ENCODE assay signal across 27 cellular contexts in genomic region chr6:122736606-122737005, GRCh38. TPM values are rescaled to one million over a fixed set of nuclear protein-coding genes. Genes with fewer than 3 reads are reported as not detected.
DNase-seq lines count a peak whose midpoint lies in the region; ATAC-seq, FAIRE-seq and TF ChIP-seq lines count a peak whose summit lies in the region.
"Had no signal": no experiment of that assay in that cellular context is flagged by ENCODE, and none has a peak within 500 bp of the region (broad histone marks: within the 10 kb centered on the region; RNA-seq: fewer than 3 reads in every experiment).

No MANE protein-coding gene starts in this region.

- H3K9ac ChIP-seq in keratinocyte (ENCODE audit: control insufficient read depth, extremely low read depth, insufficient read depth, low read length), result peak overlapping the region; percentile 31
- H3K9ac ChIP-seq: KMS-11 had no signal

- peak overlapping the region; percentile 53 for H3K4me2 ChIP-seq in keratinocyte (ENCODE audit: control insufficient read depth, extremely low read depth, insufficient read depth, low read depth, low read length)
- H3K4me2 ChIP-seq: A549, KMS-11 had no signal

- TF ChIP-seq CTCF in LNCaP clone FGC (IDR thresholded peaks at IDR 0.05; ENCODE audit: control insufficient read depth, extremely low read depth, insufficient read depth), result no peak
- no peak for TF ChIP-seq CTCF in keratinocyte (optimal IDR thresholded peaks at IDR 0.05 in 1 of 3, IDR thresholded peaks at IDR 0.05 in 1 of 3, conservative IDR thresholded peaks at IDR 0.05 in 1 of 3; ENCODE audit: extremely low read depth in 1 of 3, insufficient read depth in 2 of 3, low read length in 3 of 3)

- H4K20me1 ChIP-seq in keratinocyte (ENCODE audit: control insufficient read depth, extremely low read depth, insufficient read depth, low read length), result no peaks in the 10 kb centered on the region

- H3K9me3 ChIP-seq in keratinocyte (ENCODE audit: control insufficient read depth, low read depth, low read length), result no peaks in the 10 kb centered on the region
- H3K9me3 ChIP-seq: A549, colonic mucosa, gastrocnemius medialis, SJSA1 had no signal

- H3K36me3 ChIP-seq in keratinocyte (ENCODE audit: control insufficient read depth in 2 of 2, extremely low read depth in 1 of 2, insufficient read depth in 2 of 2, low read length in 2 of 2), result no peaks in the 10 kb centered on the region
- H3K36me3 ChIP-seq: brain microvascular endothelial cell, colonic mucosa, gastrocnemius medialis, SJSA1 had no signal

- H2AFZ ChIP-seq in keratinocyte (ENCODE audit: control insufficient read depth, low read length), result peak overlapping the region; percentile 27

- H3K4me3 ChIP-seq in LNCaP clone FGC (ENCODE audit: low read depth, low read length), result no peak overlapping the region
- no peak overlapping the region for H3K4me3 ChIP-seq in keratinocyte (ENCODE audit: control insufficient read depth in 2 of 3, extremely low read depth in 1 of 3, insufficient read depth in 2 of 3, low read depth in 1 of 3, low read length in 3 of 3)
- H3K4me3 ChIP-seq: A549, colonic mucosa, SJSA1 had no signal

- H3K9me1 ChIP-seq in keratinocyte (ENCODE audit: control insufficient read depth, extremely low read depth, insufficient read depth, low read length), result no peaks in the 10 kb centered on the region

- ATAC-seq in GM19328 (IDR thresholded peaks at IDR 0.05; ENCODE audit: unreplicated experiment), result no peak
- ATAC-seq in GM18505 (IDR thresholded peaks at IDR 0.05; ENCODE audit: unreplicated experiment), result no peak
- ATAC-seq: A549; left ventricle myocardium superior; natural killer cell; Panc1; stimulated activated memory B cell treated with anti-CD40 and anti-IgM and Interleukin-4, amounts not matched to agents 10 μg/mL and 1 μg/mL and 100 μg/mL, for 72 hours had no signal

- no peak for TF ChIP-seq POLR2A in GM18505 (IDR thresholded peaks at IDR 0.05; ENCODE audit: borderline replicate concordance, extremely low read depth, insufficient read depth, insufficient read length)

- H3K4me1 ChIP-seq in keratinocyte (ENCODE audit: control insufficient read depth, extremely low read depth, insufficient read depth, low read length), result peaks cover 20% of the 10 kb centered on the region
- H3K4me1 ChIP-seq: A549, colonic mucosa, SJSA1 had no signal

- no peaks in the 10 kb centered on the region for H3K79me2 ChIP-seq in keratinocyte (ENCODE audit: control insufficient read depth, insufficient read depth, low read length)

- peak; percentile 43 for DNase-seq in NCI-H1694 treated with DMSO at 0.1 percent for 48 hours (lab: John Stamatoyannopoulos, UW)
- no peak for DNase-seq in NCI-H1694 (lab: John Stamatoyannopoulos, UW)
- peak; percentile 74 for DNase-seq in LNCaP clone FGC (ENCODE audit: low read depth)
- peak; percentile 22 for DNase-seq in NCI-H774 (lab: John Stamatoyannopoulos, UW)
- DNase-seq in keratinocyte (ENCODE audit: low read depth, low spot score), result no peak
- DNase-seq in AML-193 (lab: John Stamatoyannopoulos, UW), result no peak
- DNase-seq: activated T-cell treated with anti-CD3 and anti-CD28 coated beads, Interleukin-2, amount 50 U/mL, for 1 hour; brain microvascular endothelial cell; colonic mucosa; effector memory CD4-positive, alpha-beta T cell; gastrocnemius medialis; H9; hypothalamus; left ventricle myocardium superior; midbrain; natural killer cell; NCI-H2081 treated with DMSO at 0.1 percent for 48 hours; NK-92 treated with Interleukin-12 subunit alpha and Interleukin-12 subunit beta, amount 100 ng/mL, for 24 hours had no signal

- dilution Hi-C loops in keratinocyte (cut with MboI; ENCODE audit: extremely low pct_ligation_motif_present, low sequenced_read_pairs), result no loop called here

- no peak for FAIRE-seq in keratinocyte (lab: Jason Lieb, UNC)
- FAIRE-seq: A549, GM12891 had no signal

- H3K27ac ChIP-seq in keratinocyte (ENCODE audit: control insufficient read depth, insufficient read depth, low read length), result peak overlapping the region; percentile 94
- H3K27ac ChIP-seq: A549, brain microvascular endothelial cell, colonic mucosa, KMS-11, SJSA1 had no signal

- no peaks in the 10 kb centered on the region for H3K27me3 ChIP-seq in keratinocyte (ENCODE audit: control insufficient read depth, extremely low read depth, insufficient read depth, low read length)
- H3K27me3 ChIP-seq: brain microvascular endothelial cell, colonic mucosa, gastrocnemius medialis, SJSA1 had no signal

RNA-seq across cellular contexts. Expression of gene FABP7, which starts 42.9 kb away (rescaled TPM):
- polyA plus RNA-seq in keratinocyte, result not detected in 3 replicates
- polyA plus RNA-seq in keratinocyte (2011; ENCODE audit: low read depth), result not detected
- polyA plus RNA-seq in keratinocyte (2011; cell fraction: cytosol; rRNA removed), result not detected in 2 replicates
- not detected in 2 replicates for polyA plus RNA-seq in keratinocyte (2011; cell fraction: nucleus; rRNA removed)
- polyA plus RNA-seq in keratinocyte (2012; ENCODE audit: low replicate concordance), result not detected in 2 replicates
- not detected in 3 replicates for polyA minus RNA-seq in keratinocyte
- not detected for polyA minus RNA-seq in keratinocyte (2011; cell fraction: cytosol; rRNA and poly(A)+ RNA removed)
- not detected in 2 replicates for polyA minus RNA-seq in keratinocyte (2011; cell fraction: nucleus; rRNA and poly(A)+ RNA removed)
- polyA plus RNA-seq: A549, BJ had no signal

RNA-seq across cellular contexts. Expression of gene SMPDL3A, which starts 52.5 kb away (rescaled TPM):
- 6.2 to 13.4 TPM (median 10.8 TPM) in 3 replicates for polyA plus RNA-seq in keratinocyte
- polyA plus RNA-seq in keratinocyte (2011; ENCODE audit: low read depth), result 37.9 TPM
- 4.9 and 7.8 TPM in 2 replicates for polyA plus RNA-seq in keratinocyte (2011; cell fraction: cytosol; rRNA removed)
- polyA plus RNA-seq in keratinocyte (2011; cell fraction: nucleus; rRNA removed), result 15.6 and 20.9 TPM in 2 replicates
- polyA plus RNA-seq in keratinocyte (2012; ENCODE audit: low replicate concordance), result 4.3 and 30.9 TPM in 2 replicates
- 1.5 to 5.4 TPM (median 5.2 TPM) in 3 replicates for polyA minus RNA-seq in keratinocyte
- 9.0 TPM for polyA minus RNA-seq in keratinocyte (2011; cell fraction: cytosol; rRNA and poly(A)+ RNA removed)
- polyA minus RNA-seq in keratinocyte (2011; cell fraction: nucleus; rRNA and poly(A)+ RNA removed), result 11.6 and 13.1 TPM in 2 replicates

Comparison
In these comparisons a context has a peak if more than half of its experiments do, and no peak if none do; other contexts are left out.
1. DNase-seq: peak in NCI-H1694 treated with DMSO at 0.1 percent for 48 hours (single experiment), LNCaP clone FGC (single experiment) and NCI-H774 (single experiment); none in NCI-H1694 (single experiment), keratinocyte (single experiment) and AML-193 (0 of 2).